In genomic region chr4:80185787-80186548, GRCh38 we compare ENCODE assay signal across 12 cellular contexts. TPM values are rescaled to one million over a fixed set of nuclear protein-coding genes. Genes with fewer than 3 reads are reported as not detected.
DNase-seq lines count a peak whose midpoint lies in the region; ATAC-seq lines count a peak whose summit lies in the region.
"Had no signal": no experiment of that assay in that cellular context is flagged by ENCODE, and none has a peak within 500 bp of the region (broad histone marks: within the 10 kb centered on the region; RNA-seq: fewer than 3 reads in every experiment).

No MANE protein-coding gene starts in this region.

- peaks cover 34% of the 10 kb centered on the region for H3K4me1 Mint-ChIP-seq in activated CD4-positive, alpha-beta T cell treated with anti-CD3 and anti-CD28 coated beads for 36 hours
- peaks cover 28% of the 10 kb centered on the region for H3K4me1 Mint-ChIP-seq in activated naive CD8-positive, alpha-beta T cell treated with anti-CD3 and anti-CD28 coated beads, Interleukin-2, amount 10 ng/mL, durations not matched to agents 7 days and 5 days
- H3K4me1 Mint-ChIP-seq in stimulated activated memory B cell treated with anti-CD40 and anti-IgM and Interleukin-4, amounts not matched to agents 10 μg/mL and 1 μg/mL and 100 μg/mL, for 72 hours = peaks cover 43% of the 10 kb centered on the region

- no peak for ATAC-seq in activated CD4-positive, alpha-beta T cell treated with anti-CD3 and anti-CD28 coated beads for 36 hours
- ATAC-seq in activated naive CD8-positive, alpha-beta T cell treated with anti-CD3 and anti-CD28 coated beads, Interleukin-2, amount 10 ng/mL, durations not matched to agents 7 days and 5 days (ENCODE audit: low read depth) = no peak
- no peak for ATAC-seq in stimulated activated memory B cell treated with anti-CD40 and anti-IgM and Interleukin-4, amounts not matched to agents 10 μg/mL and 1 μg/mL and 100 μg/mL, for 72 hours
- ATAC-seq in GM21737 (IDR thresholded peaks at IDR 0.05; ENCODE audit: unreplicated experiment) = no peak
- ATAC-seq: A549, SK-N-SH treated with all-trans-retinoic acid at 6 μM for 48 hours had no signal

- POLR2A ChIA-PET in activated CD4-positive, alpha-beta T cell treated with anti-CD3 and anti-CD28 coated beads for 36 hours (lab: Charles Lee) = interaction anchor here (0.7 kb wide), 1 partner anchor 719 kb away, joined by 3 read pairs; no protein-coding TSS in a partner anchor
- POLR2A ChIA-PET in activated naive CD8-positive, alpha-beta T cell treated with anti-CD3 and anti-CD28 coated beads, Interleukin-2, amount 10 ng/mL, durations not matched to agents 7 days and 5 days (lab: Charles Lee) = interaction anchor here (1.2 to 1.6 kb wide), 2 partner anchors 16 to 60 kb away, joined by 7 to 8 read pairs; no protein-coding TSS in a partner anchor

- no peaks in the 10 kb centered on the region for H3K36me3 Mint-ChIP-seq in activated CD4-positive, alpha-beta T cell treated with anti-CD3 and anti-CD28 coated beads for 36 hours (ENCODE audit: low read depth)
- H3K36me3 Mint-ChIP-seq in activated naive CD8-positive, alpha-beta T cell treated with anti-CD3 and anti-CD28 coated beads, Interleukin-2, amount 10 ng/mL, durations not matched to agents 7 days and 5 days = no peaks in the 10 kb centered on the region
- H3K36me3 Mint-ChIP-seq in stimulated activated memory B cell treated with anti-CD40 and anti-IgM and Interleukin-4, amounts not matched to agents 10 μg/mL and 1 μg/mL and 100 μg/mL, for 72 hours = no peaks in the 10 kb centered on the region

- no peaks in the 10 kb centered on the region for H3K9me3 Mint-ChIP-seq in activated CD4-positive, alpha-beta T cell treated with anti-CD3 and anti-CD28 coated beads for 36 hours (ENCODE audit: low read depth)
- no peaks in the 10 kb centered on the region for H3K9me3 Mint-ChIP-seq in activated naive CD8-positive, alpha-beta T cell treated with anti-CD3 and anti-CD28 coated beads, Interleukin-2, amount 10 ng/mL, durations not matched to agents 7 days and 5 days
- no peaks in the 10 kb centered on the region for H3K9me3 Mint-ChIP-seq in stimulated activated memory B cell treated with anti-CD40 and anti-IgM and Interleukin-4, amounts not matched to agents 10 μg/mL and 1 μg/mL and 100 μg/mL, for 72 hours

- peak overlapping the region; percentile 82 for H3K4me3 Mint-ChIP-seq in activated CD4-positive, alpha-beta T cell treated with anti-CD3 and anti-CD28 coated beads for 36 hours
- H3K4me3 Mint-ChIP-seq in activated naive CD8-positive, alpha-beta T cell treated with anti-CD3 and anti-CD28 coated beads, Interleukin-2, amount 10 ng/mL, durations not matched to agents 7 days and 5 days = peak overlapping the region; percentile 93
- H3K4me3 Mint-ChIP-seq in stimulated activated memory B cell treated with anti-CD40 and anti-IgM and Interleukin-4, amounts not matched to agents 10 μg/mL and 1 μg/mL and 100 μg/mL, for 72 hours = peak overlapping the region; percentile 98

- no peak for DNase-seq in activated CD4-positive, alpha-beta T cell treated with anti-CD3 and anti-CD28 coated beads for 36 hours
- DNase-seq in activated CD4-positive, alpha-beta T cell treated with anti-CD3 and anti-CD28 coated beads for 48 hours = no peak
- no peak for DNase-seq in activated naive CD8-positive, alpha-beta T cell treated with anti-CD3 and anti-CD28 coated beads, Interleukin-2, amount 10 ng/mL, durations not matched to agents 7 days and 5 days
- DNase-seq in stimulated activated CD8-positive, alpha-beta memory T cell treated with anti-CD3 and anti-CD28 coated beads, Interleukin-4, amount 100 ng/mL, for 48 hours = no peak
- DNase-seq in NCI-H1930 (lab: John Stamatoyannopoulos, UW) = no peak
- DNase-seq: amniotic stem cell; stimulated activated CD4-positive, alpha-beta T cell treated with anti-CD3 and anti-CD28 coated beads, Interleukin-4, amount 100 ng/mL, for 4 hours had no signal

- H3K27me3 Mint-ChIP-seq in activated CD4-positive, alpha-beta T cell treated with anti-CD3 and anti-CD28 coated beads for 36 hours = peaks cover 19% of the 10 kb centered on the region
- peaks cover 33% of the 10 kb centered on the region for H3K27me3 Mint-ChIP-seq in activated naive CD8-positive, alpha-beta T cell treated with anti-CD3 and anti-CD28 coated beads, Interleukin-2, amount 10 ng/mL, durations not matched to agents 7 days and 5 days
- no peaks in the 10 kb centered on the region for H3K27me3 Mint-ChIP-seq in stimulated activated memory B cell treated with anti-CD40 and anti-IgM and Interleukin-4, amounts not matched to agents 10 μg/mL and 1 μg/mL and 100 μg/mL, for 72 hours

- peak overlapping the region; percentile 77; the same call in 1 of the 2 replicates for H3K4me3 ChIP-seq in iPS-18c (ENCODE audit: insufficient read depth, low read depth, low read length)
- H3K4me3 ChIP-seq: A549 had no signal

- H3K9me3 ChIP-seq in iPS-18c (ENCODE audit: control insufficient read depth, insufficient read depth, low read length) = peaks cover 3% of the 10 kb centered on the region
- H3K9me3 ChIP-seq: A549 had no signal

- no peak overlapping the region for H3K27ac Mint-ChIP-seq in activated CD4-positive, alpha-beta T cell treated with anti-CD3 and anti-CD28 coated beads for 36 hours
- H3K27ac Mint-ChIP-seq in activated naive CD8-positive, alpha-beta T cell treated with anti-CD3 and anti-CD28 coated beads, Interleukin-2, amount 10 ng/mL, durations not matched to agents 7 days and 5 days = no peak overlapping the region
- peak overlapping the region; percentile 96 for H3K27ac Mint-ChIP-seq in stimulated activated memory B cell treated with anti-CD40 and anti-IgM and Interleukin-4, amounts not matched to agents 10 μg/mL and 1 μg/mL and 100 μg/mL, for 72 hours

- intact Hi-C loops in activated CD4-positive, alpha-beta T cell treated with anti-CD3 and anti-CD28 coated beads for 36 hours (cut with DNase I, micrococcal nuclease) = loop anchor here (2.0 to 10.0 kb wide), 3 partner anchors 17 to 1411 kb away; partner anchors contain the start of gene BMP2K (in 1 of the 2)

- CTCF ChIA-PET in activated CD4-positive, alpha-beta T cell treated with anti-CD3 and anti-CD28 coated beads for 36 hours (lab: Charles Lee) = interaction anchor here (0.7 to 10.3 kb wide), 10 partner anchors 10 to 127 kb away, joined by 3 to 105 read pairs (median 4); partner anchors contain the start of gene PRDM8

RNA-seq across cellular contexts. Expression of gene PRDM8, which starts 11.3 kb away (rescaled TPM):
- total RNA-seq in activated CD4-positive, alpha-beta T cell treated with anti-CD3 and anti-CD28 coated beads for 36 hours = 1 to 10 TPM; 1.4 to 1.6 TPM
- total RNA-seq in activated naive CD8-positive, alpha-beta T cell treated with anti-CD3 and anti-CD28 coated beads, Interleukin-2, amount 10 ng/mL, durations not matched to agents 7 days and 5 days = 1 to 10 TPM; 8.2 to 9.5 TPM
